Comparison of ENCODE assay signal across 8 cellular contexts in genomic region chr16:50806099-50807062, GRCh38.
DNase-seq lines count a peak whose midpoint lies in the region; ATAC-seq, FAIRE-seq and TF ChIP-seq lines count a peak whose summit lies in the region.

No MANE protein-coding gene starts in this region.

- DNase-seq in 8988T (peak; percentile 76), NCI-H2081 (lab: John Stamatoyannopoulos, UW) (peak; percentile 73), brain microvascular endothelial cell (peak; percentile 86), skeletal muscle cell (ENCODE audit: low read depth) (peak; percentile 58)

- H3K27ac ChIP-seq in brain microvascular endothelial cell: peak overlapping the region; percentile 30

- H3K27me3 ChIP-seq in brain microvascular endothelial cell (replicated peaks): no peaks in the 10 kb centered on the region

- peak; percentile 80 for ATAC-seq in GM18508 (IDR thresholded peaks at IDR 0.05; ENCODE audit: insufficient read depth, unreplicated experiment)
- ATAC-seq in HG03045 (IDR thresholded peaks at IDR 0.05; ENCODE audit: unreplicated experiment): peak; percentile 82

- peak; percentile 83 for TF ChIP-seq CTCF in brain microvascular endothelial cell (IDR thresholded peaks at IDR 0.05; ENCODE audit: low read depth, low read length, missing control alignments)

- in situ Hi-C loops in brain microvascular endothelial cell (cut with HindIII; ENCODE audit: low pct_ligation_motif_present, low sequenced_read_pairs): no loop called here

- FAIRE-seq in TTC549 (lab: Jason Lieb, UNC): peak; percentile 73

- peak overlapping the region; percentile 52 for H3K4me3 ChIP-seq in brain microvascular endothelial cell (ENCODE audit: low read depth, low read length)
- peak overlapping the region; percentile 35 for H3K4me3 ChIP-seq in iPS-11a (ENCODE audit: low read depth, low read length)
- H3K4me3 ChIP-seq in skeletal muscle cell (ENCODE audit: low read depth, low read length): peak overlapping the region; percentile 43

- no peaks in the 10 kb centered on the region for H3K36me3 ChIP-seq in brain microvascular endothelial cell (replicated peaks)

Comparison
In these comparisons a context has a peak if more than half of its experiments do, and no peak if none do; other contexts are left out.
1. Peak in every context shown above with its lines: DNase-seq, ATAC-seq, H3K4me3 ChIP-seq and H3K27ac ChIP-seq.